ENCODE assay signal across 1 cellular context in genomic region chr2:102313950-102314349, GRCh38.
TF ChIP-seq lines count a peak whose summit lies in the region.

No MANE protein-coding gene starts in this region.

TF ChIP-seq in IMR-90, 13 proteins besides CTCF, POLR2A, EP300 and RAD21:
- no peak for TF ChIP-seq RCOR1 (IDR thresholded peaks at IDR 0.05; ENCODE audit: insufficient replicate concordance, low read length)
- no peak for TF ChIP-seq CHD1 (IDR thresholded peaks at IDR 0.05; ENCODE audit: low read depth, low read length)
- no peak for TF ChIP-seq RFX5 (IDR thresholded peaks at IDR 0.05; ENCODE audit: low read depth, low read length)
- no peak for TF ChIP-seq FOS (IDR thresholded peaks at IDR 0.05; ENCODE audit: low read depth, low read length)
- no peak for TF ChIP-seq BHLHE40 (IDR thresholded peaks at IDR 0.05; ENCODE audit: low read depth, low read length)
- no peak for TF ChIP-seq MAZ (IDR thresholded peaks at IDR 0.05; ENCODE audit: borderline replicate concordance, low read depth, low read length)
- TF ChIP-seq USF2 (IDR thresholded peaks at IDR 0.05; ENCODE audit: low read depth, low read length) = no peak
- no peak for TF ChIP-seq MAFK (IDR thresholded peaks at IDR 0.05; ENCODE audit: low read depth, low read length)
- no peak for TF ChIP-seq CEBPB (IDR thresholded peaks at IDR 0.05; ENCODE audit: low read depth, low read length)
- TF ChIP-seq ELK1 (IDR thresholded peaks at IDR 0.05; ENCODE audit: borderline replicate concordance, low read depth, low read length) = no peak
- no peak for TF ChIP-seq MXI1 (IDR thresholded peaks at IDR 0.05; ENCODE audit: borderline replicate concordance, low read depth, low read length)
- TF ChIP-seq SMC3 (IDR thresholded peaks at IDR 0.05; ENCODE audit: low read depth, low read length) = no peak
- no peak for TF ChIP-seq NFE2L2 (IDR thresholded peaks at IDR 0.05; ENCODE audit: low read depth, low read length)
